In genomic region chr6:4802312-4802935, GRCh38 we compare ENCODE assay signal across 10 cellular contexts. TPM values are rescaled to one million over a fixed set of nuclear protein-coding genes. Genes with fewer than 3 reads are reported as not detected.
A peak's percentile ranks its signal among the peaks of the same experiment; 100 is the strongest.
DNase-seq lines count a peak whose midpoint lies in the region; ATAC-seq, FAIRE-seq and TF ChIP-seq lines count a peak whose summit lies in the region.
"Had no signal": no experiment of that assay in that cellular context is flagged by ENCODE, and none has a peak within 500 bp of the region (broad histone marks: within the 10 kb centered on the region; RNA-seq: fewer than 3 reads in every experiment).

No MANE protein-coding gene starts in this region.

- FAIRE-seq in GM19239 (lab: Jason Lieb, UNC) (peak; percentile 77), H54 (lab: Jason Lieb, UNC) (no peak)
- FAIRE-seq: K562 had no signal

- TF ChIP-seq POLR2A in H54 (IDR thresholded peaks at IDR 0.05; ENCODE audit: low read depth, low read length): no peak

- ATAC-seq in HG02840 (IDR thresholded peaks at IDR 0.05; ENCODE audit: low FRiP score, unreplicated experiment) (peak; percentile 56), HG03571 (IDR thresholded peaks at IDR 0.05; ENCODE audit: unreplicated experiment) (peak; percentile 68)

- peak overlapping the region in 3 of 7 donors; percentile 38 to 45 (median 44) for H3K4me3 Mint-ChIP-seq in CD8-positive, alpha-beta memory T cell
- H3K4me3 Mint-ChIP-seq in activated CD4-positive, alpha-beta memory T cell treated with anti-CD3 and anti-CD28 coated beads, Interleukin-2, amount 10 ng/mL, durations not matched to agents 7 days and 5 days: no peak overlapping the region

- H3K27me3 ChIP-seq in CD8-positive, alpha-beta memory T cell (ENCODE audit: insufficient read depth, low read length, poor library complexity, severe bottlenecking): no peaks in the 10 kb centered on the region

- POLR2A ChIA-PET in CD8-positive, alpha-beta memory T cell (lab: Charles Lee): no interaction called here
- POLR2A ChIA-PET in activated CD4-positive, alpha-beta memory T cell treated with anti-CD3 and anti-CD28 coated beads, Interleukin-2, amount 10 ng/mL, durations not matched to agents 7 days and 5 days (lab: Charles Lee): no interaction called here

- H3K4me1 Mint-ChIP-seq in CD8-positive, alpha-beta memory T cell: peaks cover 67 to 90% (median 86%) of the 10 kb centered on the region in 3 donors
- peaks cover 29% of the 10 kb centered on the region for H3K4me1 Mint-ChIP-seq in activated CD4-positive, alpha-beta memory T cell treated with anti-CD3 and anti-CD28 coated beads, Interleukin-2, amount 10 ng/mL, durations not matched to agents 7 days and 5 days

- CTCF ChIA-PET in CD8-positive, alpha-beta memory T cell (lab: Charles Lee): no interaction called here
- CTCF ChIA-PET in activated CD4-positive, alpha-beta memory T cell treated with anti-CD3 and anti-CD28 coated beads, Interleukin-2, amount 10 ng/mL, durations not matched to agents 7 days and 5 days (lab: Charles Lee): interaction anchor here (0.7 to 1.5 kb wide), 3 partner anchors 9 to 40 kb away, joined by 3 read pairs; no protein-coding TSS in a partner anchor

- H3K36me3 Mint-ChIP-seq in CD8-positive, alpha-beta memory T cell: peaks cover 0 to 7% (median 2%) of the 10 kb centered on the region in 3 donors
- H3K36me3 Mint-ChIP-seq in activated CD4-positive, alpha-beta memory T cell treated with anti-CD3 and anti-CD28 coated beads, Interleukin-2, amount 10 ng/mL, durations not matched to agents 7 days and 5 days (ENCODE audit: low read depth): peaks cover 2% of the 10 kb centered on the region

- peaks cover 24% of the 10 kb centered on the region for H3K4me1 ChIP-seq in CD8-positive, alpha-beta memory T cell (ENCODE audit: insufficient read depth, low read length)

- peak overlapping the region in 5 of 8 donors; percentile 17 to 62 (median 25) for H3K27ac Mint-ChIP-seq in CD8-positive, alpha-beta memory T cell
- no peak overlapping the region for H3K27ac Mint-ChIP-seq in activated CD4-positive, alpha-beta memory T cell treated with anti-CD3 and anti-CD28 coated beads, Interleukin-2, amount 10 ng/mL, durations not matched to agents 7 days and 5 days

- H3K4me3 ChIP-seq in CD8-positive, alpha-beta memory T cell (ENCODE audit: low read length): no peak overlapping the region
- H3K4me3 ChIP-seq: K562 had no signal

- H3K27me3 Mint-ChIP-seq in CD8-positive, alpha-beta memory T cell: no peaks in the 10 kb centered on the region
- H3K27me3 Mint-ChIP-seq in activated CD4-positive, alpha-beta memory T cell treated with anti-CD3 and anti-CD28 coated beads, Interleukin-2, amount 10 ng/mL, durations not matched to agents 7 days and 5 days: no peaks in the 10 kb centered on the region

- no peak for DNase-seq in CD8-positive, alpha-beta memory T cell
- DNase-seq in GM19239 (ENCODE audit: insufficient read length, low spot score) (peak; percentile 35), NCI-H2227 treated with DMSO at 0.1 percent for 48 hours (lab: John Stamatoyannopoulos, UW) (no peak), CD1c-positive myeloid dendritic cell (ENCODE audit: extremely low spot score) (no peak), H54 (ENCODE audit: insufficient read length, low spot score) (no peak)
- no peak for DNase-seq in activated CD4-positive, alpha-beta memory T cell treated with anti-CD3 and anti-CD28 coated beads, Interleukin-2, amount 10 ng/mL, durations not matched to agents 7 days and 5 days
- DNase-seq: activated gamma-delta T cell treated with Interleukin-2 at 50 U/mL for 16 hours had no signal

- H3K9me3 Mint-ChIP-seq in CD8-positive, alpha-beta memory T cell: peaks cover 5 to 19% (median 14%) of the 10 kb centered on the region in 5 donors
- no peaks in the 10 kb centered on the region for H3K9me3 Mint-ChIP-seq in activated CD4-positive, alpha-beta memory T cell treated with anti-CD3 and anti-CD28 coated beads, Interleukin-2, amount 10 ng/mL, durations not matched to agents 7 days and 5 days

- no peaks in the 10 kb centered on the region for H3K9me3 ChIP-seq in CD8-positive, alpha-beta memory T cell (ENCODE audit: low read length)

- H3K36me3 ChIP-seq in CD8-positive, alpha-beta memory T cell (ENCODE audit: insufficient read depth, low read length): no peaks in the 10 kb centered on the region

- H3K27ac ChIP-seq in CD8-positive, alpha-beta memory T cell (ENCODE audit: low read depth, low read length): no peak overlapping the region

RNA-seq across cellular contexts. Expression of gene CDYL, which starts 26.2 kb away (rescaled TPM):
- 10 to 100 TPM; 31.7 to 32.2 TPM for total RNA-seq in CD8-positive, alpha-beta memory T cell
- 7.5 TPM for polyA plus RNA-seq in CD8-positive, alpha-beta memory T cell
- 10 to 100 TPM; 27.5 to 30.5 TPM for total RNA-seq in activated CD4-positive, alpha-beta memory T cell treated with anti-CD3 and anti-CD28 coated beads, Interleukin-2, amount 10 ng/mL, durations not matched to agents 7 days and 5 days
